In genomic region chr1:177710973-177711372, GRCh38 we compare ENCODE assay signal across 1 cellular context.
TF ChIP-seq lines count a peak whose summit lies in the region.

No MANE protein-coding gene starts in this region.

TF ChIP-seq in GM23338, 12 proteins besides CTCF, POLR2A, EP300 and RAD21 (continued from another document):
- no peak for TF ChIP-seq ZNF462 (CRISPR knock-in tag; IDR thresholded peaks at IDR 0.05)
- no peak for TF ChIP-seq EZH2 (IDR thresholded peaks at IDR 0.05; ENCODE audit: low read depth, unreplicated experiment)
- no peak for TF ChIP-seq POLR2AphosphoS5 (IDR thresholded peaks at IDR 0.05; ENCODE audit: low read depth)
- no peak for TF ChIP-seq ZNF331 (CRISPR knock-in tag; IDR thresholded peaks at IDR 0.05; ENCODE audit: low read depth)
- TF ChIP-seq EZH2phosphoT487 (IDR thresholded peaks at IDR 0.05; ENCODE audit: unreplicated experiment), result no peak
- TF ChIP-seq NANOG (IDR thresholded peaks at IDR 0.05; ENCODE audit: borderline replicate concordance), result no peak
- no peak for TF ChIP-seq CREB1 (CRISPR knock-in tag; IDR thresholded peaks at IDR 0.05; ENCODE audit: low read depth)
- TF ChIP-seq JUNB (IDR thresholded peaks at IDR 0.05; ENCODE audit: unreplicated experiment), result no peak
- TF ChIP-seq ETS1 (IDR thresholded peaks at IDR 0.05), result no peak
- TF ChIP-seq ZNF114 (CRISPR knock-in tag; IDR thresholded peaks at IDR 0.05), result no peak
